18 cellular contexts compared by ENCODE assay signal in genomic region chr4:99402765-99403164, GRCh38. TPM values are rescaled to one million over a fixed set of nuclear protein-coding genes. Genes with fewer than 3 reads are reported as not detected.
A peak's percentile ranks its signal among the peaks of the same experiment; 100 is the strongest.
DNase-seq lines count a peak whose midpoint lies in the region; ATAC-seq and TF ChIP-seq lines count a peak whose summit lies in the region.
"Had no signal": no experiment of that assay in that cellular context is flagged by ENCODE, and none has a peak within 500 bp of the region (broad histone marks: within the 10 kb centered on the region; RNA-seq: fewer than 3 reads in every experiment).

No MANE protein-coding gene starts in this region.

- no peak overlapping the region for H3K4me3 ChIP-seq in HCT116 (replicated peaks in 1 of 2; ENCODE audit: low read depth in 1 of 2, low read length in 2 of 2)

- peaks cover 0 to 9% of the 10 kb centered on the region in 2 experiments; a peak in 1 of 4 replicates for H3K4me1 ChIP-seq in HCT116 (ENCODE audit: control insufficient read depth in 1 of 2, insufficient read depth in 2 of 2, low read length in 2 of 2)
- H3K4me1 ChIP-seq: parathyroid adenoma had no signal

- peaks cover 6% of the 10 kb centered on the region for H3K36me3 Mint-ChIP-seq in chondrocyte (ENCODE audit: low read depth)
- no peaks in the 10 kb centered on the region for H3K36me3 Mint-ChIP-seq in nephron (ENCODE audit: low read depth)

- H3K27me3 Mint-ChIP-seq in chondrocyte (ENCODE audit: low read depth) (peaks cover 3% of the 10 kb centered on the region), nephron (ENCODE audit: low read depth) (no peaks in the 10 kb centered on the region)
- H3K27me3 Mint-ChIP-seq: activated T-helper 17 cell treated with anti-CD3 and anti-CD28 coated beads, Interleukin-2, amount 50 U/mL, for 72 hours had no signal

- no peak for TF ChIP-seq POLR2A in HCT116 (IDR thresholded peaks at IDR 0.05; ENCODE audit: borderline replicate concordance, extremely low read depth, insufficient read depth, insufficient read length)

- CTCF ChIA-PET in HCT116 (lab: Charles Lee) = interaction anchor here (0.9 to 2.2 kb wide), 3 partner anchors 56 to 407 kb away, joined by 3 to 5 read pairs (median 4); partner anchors contain the start of gene METAP1

- RAD21 ChIA-PET in HCT116 (lab: Charles Lee; ENCODE audit: low non-redundant PET in 1 of 2, low total read pairs in 2 of 2, uncharacterized antibody in 2 of 2, unreplicated experiment in 2 of 2) = no interaction called here

- in situ Hi-C loops in Caki2 (cut with HindIII; ENCODE audit: low pct_unique_long_range_greater_than_20kb, low sequenced_read_pairs) = no loop called here

- no peak overlapping the region for H2AFZ ChIP-seq in HCT116 (ENCODE audit: low read depth, low read length, poor library complexity, severe bottlenecking)
- H2AFZ ChIP-seq: parathyroid adenoma had no signal

- POLR2A ChIA-PET in HCT116 (lab: Charles Lee) = no interaction called here

- peaks cover 14% of the 10 kb centered on the region for H3K9me3 Mint-ChIP-seq in chondrocyte (ENCODE audit: low read depth)
- H3K9me3 Mint-ChIP-seq in nephron = peaks cover 9% of the 10 kb centered on the region
- H3K9me3 Mint-ChIP-seq: activated T-helper 17 cell treated with anti-CD3 and anti-CD28 coated beads, Interleukin-2, amount 50 U/mL, for 72 hours had no signal

- DNase-seq in Caki2 (ENCODE audit: low read depth) (peak; percentile 10), HCT116 (ENCODE audit: low read depth, low spot score) (no peak), chondrocyte (ENCODE audit: low spot score) (no peak), putamen (ENCODE audit: low spot score) (no peak), A172 (ENCODE audit: low spot score) (no peak)
- DNase-seq: anterior cingulate cortex; NCI-H187 treated with DMSO at 0.1 percent for 48 hours; NCI-H526 treated with DMSO at 0.1 percent for 48 hours; SHP77 treated with DMSO at 0.1 percent for 48 hours; stimulated activated CD4-positive, alpha-beta T cell treated with anti-CD3 and anti-CD28 coated beads, Interleukin-15, amount 100 ng/mL, for 24 hours had no signal

- no peaks in the 10 kb centered on the region for H4K20me1 ChIP-seq in HCT116 (ENCODE audit: insufficient read depth)

- no peaks in the 10 kb centered on the region for H3K79me2 ChIP-seq in HCT116 (ENCODE audit: insufficient read depth, low read length)
- H3K79me2 ChIP-seq: parathyroid adenoma had no signal

- H3K27ac Mint-ChIP-seq in chondrocyte (ENCODE audit: unreplicated experiment) (peak overlapping the region; percentile 94), nephron (peak overlapping the region; percentile 98 to 99 (median 99))

- no peaks in the 10 kb centered on the region for H3K9me2 ChIP-seq in HCT116 (ENCODE audit: insufficient read depth)

- no peak overlapping the region for H3K9ac ChIP-seq in HCT116 (ENCODE audit: low read length)
- H3K9ac ChIP-seq: parathyroid adenoma had no signal

- no peak overlapping the region for H3K4me2 ChIP-seq in HCT116 (ENCODE audit: low read length)

- H3K27ac ChIP-seq in HCT116 (ENCODE audit: low read depth, low read length) = no peak overlapping the region
- H3K27ac ChIP-seq: parathyroid adenoma had no signal

- H3K4me1 Mint-ChIP-seq in chondrocyte (ENCODE audit: low read depth) = peaks cover 34% of the 10 kb centered on the region
- H3K4me1 Mint-ChIP-seq in nephron = peaks cover 24% of the 10 kb centered on the region

- TF ChIP-seq RAD21 in HCT116 (IDR thresholded peaks at IDR 0.05; ENCODE audit: low read depth) = peak; percentile 22; the same call in 1 of the 2 replicates

- H3K4me3 Mint-ChIP-seq in chondrocyte (ENCODE audit: unreplicated experiment) (no peak overlapping the region), nephron (no peak overlapping the region)
- H3K4me3 Mint-ChIP-seq: activated T-helper 17 cell treated with anti-CD3 and anti-CD28 coated beads, Interleukin-2, amount 50 U/mL, for 72 hours had no signal

- peak in 2 of 3 experiments; percentile 32 to 35; a peak in 4 of 6 replicates for TF ChIP-seq CTCF in HCT116 (IDR thresholded peaks at IDR 0.05 in 2 of 3, conservative IDR thresholded peaks at IDR 0.05 in 1 of 3; ENCODE audit: borderline replicate concordance in 1 of 3, insufficient read depth in 1 of 3, low read depth in 2 of 3, low read length in 2 of 3)
- peak; percentile 46 for TF ChIP-seq CTCF in chondrocyte (IDR thresholded peaks at IDR 0.05)
- no peak for TF ChIP-seq CTCF in nephron (IDR thresholded peaks at IDR 0.05; ENCODE audit: unreplicated experiment in 3 of 3)

- ATAC-seq in HCT116 = no peak
- ATAC-seq in GM21515 (IDR thresholded peaks at IDR 0.05; ENCODE audit: unreplicated experiment) = no peak
- ATAC-seq in HG03354 (IDR thresholded peaks at IDR 0.05; ENCODE audit: poor library complexity, severe bottlenecking, unreplicated experiment) = no peak
- ATAC-seq: activated T-helper 17 cell treated with anti-CD3 and anti-CD28 coated beads, Interleukin-2, amount 50 U/mL, for 72 hours had no signal

- no peaks in the 10 kb centered on the region for H3K36me3 ChIP-seq in HCT116 (ENCODE audit: control insufficient read depth in 1 of 2, insufficient read depth in 2 of 2, low read length in 2 of 2)

- H3K27me3 ChIP-seq in HCT116 (ENCODE audit: insufficient read depth, low read length) = no peaks in the 10 kb centered on the region

- intact Hi-C loops in HCT116 (cut with micrococcal nuclease) = no loop called here

- BruUV-seq in HCT116 (replicated peaks; lab: Mats Ljungman, UMichigan) = no TSS peak

- H3K9me3 ChIP-seq in HCT116 (ENCODE audit: control insufficient read depth in 1 of 2, insufficient read depth in 1 of 2, low read depth in 1 of 2, low read length in 2 of 2) = no peaks in the 10 kb centered on the region

TF ChIP-seq in HCT116, 20 proteins besides CTCF, POLR2A, EP300 and RAD21 (continues in another document):
- TF ChIP-seq SRF (IDR thresholded peaks at IDR 0.05; ENCODE audit: low read depth) (no peak), YY1 (IDR thresholded peaks at IDR 0.05; ENCODE audit: extremely low read depth, insufficient replicate concordance, low read depth, low read length) (no peak), JUND (IDR thresholded peaks at IDR 0.05) (no peak), REST (IDR thresholded peaks at IDR 0.05; ENCODE audit: low read depth) (no peak), ZFX (IDR thresholded peaks at IDR 0.05) (no peak), ATF3 (IDR thresholded peaks at IDR 0.05) (no peak), SP1 (IDR thresholded peaks at IDR 0.05; ENCODE audit: low read depth) (no peak), CEBPB (IDR thresholded peaks at IDR 0.05; ENCODE audit: low read depth) (no peak), POLR2AphosphoS5 (IDR thresholded peaks at IDR 0.05; ENCODE audit: low read depth, low read length) (no peak), EZH2 (IDR thresholded peaks at IDR 0.05) (no peak)
- TF ChIP-seq, protein P1, sequence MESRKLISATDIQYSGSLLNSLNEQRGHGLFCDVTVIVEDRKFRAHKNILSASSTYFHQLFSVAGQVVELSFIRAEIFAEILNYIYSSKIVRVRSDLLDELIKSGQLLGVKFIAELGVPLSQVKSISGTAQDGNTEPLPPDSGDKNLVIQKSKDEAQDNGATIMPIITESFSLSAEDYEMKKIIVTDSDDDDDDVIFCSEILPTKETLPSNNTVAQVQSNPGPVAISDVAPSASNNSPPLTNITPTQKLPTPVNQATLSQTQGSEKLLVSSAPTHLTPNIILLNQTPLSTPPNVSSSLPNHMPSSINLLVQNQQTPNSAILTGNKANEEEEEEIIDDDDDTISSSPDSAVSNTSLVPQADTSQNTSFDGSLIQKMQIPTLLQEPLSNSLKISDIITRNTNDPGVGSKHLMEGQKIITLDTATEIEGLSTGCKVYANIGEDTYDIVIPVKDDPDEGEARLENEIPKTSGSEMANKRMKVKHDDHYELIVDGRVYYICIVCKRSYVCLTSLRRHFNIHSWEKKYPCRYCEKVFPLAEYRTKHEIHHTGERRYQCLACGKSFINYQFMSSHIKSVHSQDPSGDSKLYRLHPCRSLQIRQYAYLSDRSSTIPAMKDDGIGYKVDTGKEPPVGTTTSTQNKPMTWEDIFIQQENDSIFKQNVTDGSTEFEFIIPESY (IDR thresholded peaks at IDR 0.05; ENCODE audit: extremely low read depth, insufficient replicate concordance, low read length) = no peak

RNA-seq across cellular contexts. Expression of gene ADH7, which starts 32.4 kb away (rescaled TPM):
- total RNA-seq in Caki2 (2014; rRNA removed; shearing (Covaris generic); ENCODE audit: low replicate concordance) = not detected in 2 replicates
- not detected for total RNA-seq in HCT116 (2021; ENCODE audit: unreplicated experiment)
- polyA plus RNA-seq in HCT116 (2012) = not detected in 2 replicates
- not detected in 3 replicates for total RNA-seq in chondrocyte
- not detected in 2 replicates for total RNA-seq in A172 (2014; rRNA removed; shearing (Covaris generic))
- total RNA-seq: activated T-helper 17 cell treated with anti-CD3 and anti-CD28 coated beads, Interleukin-2, amount 50 U/mL, for 72 hours; Daoy; mononuclear cell had no signal
- polyA plus RNA-seq: BJ had no signal

RNA-seq across cellular contexts. Expression of gene ADH1C, which starts 50.2 kb away (rescaled TPM):
- not detected in 2 replicates for total RNA-seq in Caki2 (2014; rRNA removed; shearing (Covaris generic); ENCODE audit: low replicate concordance)
- total RNA-seq in HCT116 (2021; ENCODE audit: unreplicated experiment) = not detected
- not detected in 2 replicates for polyA plus RNA-seq in HCT116 (2012)
- total RNA-seq in chondrocyte = not detected in 3 replicates
- total RNA-seq in A172 (2014; rRNA removed; shearing (Covaris generic)) = 0.05 TPM in 1 of 2 replicates, not detected in the other
- total RNA-seq: activated T-helper 17 cell treated with anti-CD3 and anti-CD28 coated beads, Interleukin-2, amount 50 U/mL, for 72 hours; Daoy; mononuclear cell had no signal

Comparison
In these comparisons a context has a peak if more than half of its experiments do, and no peak if none do; other contexts are left out.
1. CTCF ChIP-seq: peak in HCT116 (2 of 3) and chondrocyte (single experiment); none in nephron (0 of 3).